8 cellular contexts compared by ENCODE assay signal in the genomic region with DNA sequence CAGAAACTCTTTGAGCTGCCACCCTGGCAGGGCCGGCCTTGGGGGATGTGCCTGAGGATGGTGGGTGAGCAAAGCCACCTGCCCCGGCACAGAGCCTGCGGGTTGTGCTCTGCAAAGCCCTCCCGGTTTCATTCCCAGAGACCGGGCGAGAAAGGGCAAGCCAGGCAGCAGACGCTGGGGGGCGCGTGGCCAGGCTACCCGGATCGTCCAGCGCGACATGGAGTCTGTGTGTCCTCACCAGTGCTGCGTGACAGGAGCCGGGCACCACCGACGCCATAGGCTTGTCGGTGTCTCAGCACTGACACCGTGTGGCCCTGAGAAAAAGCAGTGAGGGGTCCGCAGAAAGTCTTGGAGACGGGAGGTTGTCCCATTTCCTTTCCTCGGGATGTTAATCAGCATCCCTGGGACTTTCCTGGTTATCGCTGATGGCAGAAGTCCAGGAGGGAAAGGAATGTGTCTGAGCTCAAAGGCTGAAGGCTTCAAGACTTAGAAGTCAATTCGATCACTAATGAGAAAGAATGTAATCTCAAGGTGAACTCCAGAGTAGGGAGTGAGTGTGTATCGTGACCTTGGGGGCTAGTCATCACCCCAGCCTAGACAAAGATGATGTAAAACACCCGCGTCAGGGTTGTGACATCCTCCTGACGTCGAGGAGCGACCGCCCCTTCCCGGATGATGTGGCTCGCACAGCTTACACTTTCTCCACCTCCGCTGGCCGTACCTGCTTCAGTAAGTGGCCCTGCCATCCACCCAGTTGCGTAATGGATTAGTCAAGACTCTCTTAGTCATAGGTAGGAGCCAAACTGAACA. TPM values are rescaled to one million over a fixed set of nuclear protein-coding genes. Genes with fewer than 3 reads are reported as not detected.
DNase-seq lines count a peak whose midpoint lies in the region; ATAC-seq and TF ChIP-seq lines count a peak whose summit lies in the region.

No MANE protein-coding gene starts in this region.

- ATAC-seq in GM23338 (peak; percentile 94), GM21423 (IDR thresholded peaks at IDR 0.05; ENCODE audit: unreplicated experiment) (no peak)

- peak overlapping the region; percentile 49 for H3K4me3 Mint-ChIP-seq in GM23338

- peak overlapping the region; percentile 94 for H2AFZ ChIP-seq in GM23338

- H3K36me3 ChIP-seq in GM23338 (ENCODE audit: insufficient read depth), result no peaks in the 10 kb centered on the region
- no peaks in the 10 kb centered on the region for H3K36me3 ChIP-seq in liver (ENCODE audit: control insufficient read depth in 4 of 4, insufficient read depth in 3 of 4, low read depth in 1 of 4, low read length in 3 of 4)

- peaks cover 10% of the 10 kb centered on the region for H3K4me1 Mint-ChIP-seq in GM23338

- H3K9me2 ChIP-seq in GM23338 (ENCODE audit: insufficient read depth), result no peaks in the 10 kb centered on the region

- no peaks in the 10 kb centered on the region for H3F3A ChIP-seq in GM23338 (replicated peaks; ENCODE audit: low read depth)

- no peak overlapping the region for H3K9ac ChIP-seq in liver (ENCODE audit: low read depth in 1 of 2, low read length in 2 of 2)

- H3K4me1 ChIP-seq in GM23338 (ENCODE audit: insufficient read depth) (no peaks in the 10 kb centered on the region), liver (ENCODE audit: control insufficient read depth in 4 of 4, insufficient read depth in 4 of 4, low read length in 3 of 4) (peaks cover 0 to 17% (median 9%) of the 10 kb centered on the region in 4 donors)

- no peak overlapping the region for H3K27ac ChIP-seq in GM23338 (ENCODE audit: low read depth)
- no peak overlapping the region for H3K27ac ChIP-seq in liver (ENCODE audit: low read depth in 1 of 2, low read length in 2 of 2)

- H3K27me3 ChIP-seq in GM23338 (ENCODE audit: insufficient read depth) (no peaks in the 10 kb centered on the region), liver (ENCODE audit: control insufficient read depth in 4 of 4, insufficient read depth in 4 of 4, low read length in 3 of 4) (no peaks in the 10 kb centered on the region)

- peaks cover 6% of the 10 kb centered on the region for H3K27me3 Mint-ChIP-seq in GM23338 (ENCODE audit: insufficient read depth, low read depth, poor library complexity)

- WGBS in liver, result 11% methylated on average over 36 of the region's 36 CpGs

- no peaks in the 10 kb centered on the region for H3K9me3 Mint-ChIP-seq in GM23338

- no peaks in the 10 kb centered on the region for H4K20me1 ChIP-seq in GM23338 (replicated peaks; ENCODE audit: insufficient read depth)

- H3K9me3 ChIP-seq in liver (ENCODE audit: control insufficient read depth in 4 of 4, low read length in 3 of 4), result no peaks in the 10 kb centered on the region

- peak; percentile 66 to 70 for TF ChIP-seq RAD21 in liver (IDR thresholded peaks at IDR 0.05)

- H3K79me2 ChIP-seq in GM23338 (replicated peaks; ENCODE audit: insufficient read depth), result no peaks in the 10 kb centered on the region

- H3K4me2 ChIP-seq in GM23338, result peak overlapping the region; percentile 66

- H3K36me3 Mint-ChIP-seq in GM23338 (ENCODE audit: low read depth), result no peaks in the 10 kb centered on the region

- DNase-seq in AG08395 (ENCODE audit: low spot score), result peak; percentile 79
- DNase-seq in GM23338 (ENCODE audit: low spot score), result peak; percentile 95
- peak; percentile 76 for DNase-seq in NCI-H510A (lab: John Stamatoyannopoulos, UW)
- DNase-seq in activated CD4-positive, alpha-beta T cell treated with anti-CD3 and anti-CD28 coated beads for 4 hours, result peak; percentile 39 to 58
- DNase-seq in ecto neural progenitor cell (ENCODE audit: low spot score), result peak; percentile 90
- peak; percentile 57 for DNase-seq in stimulated activated CD4-positive, alpha-beta T cell treated with anti-CD3 and anti-CD28 coated beads, Interleukin-4, amount 100 ng/mL, for 24 hours

- H3K4me3 ChIP-seq in GM23338, result peak overlapping the region; percentile 46
- H3K4me3 ChIP-seq in liver (ENCODE audit: low read depth in 1 of 3, low read length in 3 of 3), result peak overlapping the region in 1 of 3 donors; percentile 0

- TF ChIP-seq CTCF in GM23338 (conservative IDR thresholded peaks at IDR 0.05; ENCODE audit: low read depth in 2 of 2) (peak; percentile 69 to 88), liver (IDR thresholded peaks at IDR 0.05; ENCODE audit: low read depth, low read length, missing input control) (peak; percentile 38)

- H3K27ac Mint-ChIP-seq in GM23338, result 0 out of 2 replicates have a peak overlapping the region, but pooled peaks have one; percentile 71

TF ChIP-seq in GM23338, 12 proteins besides CTCF, POLR2A, EP300 and RAD21:
- no peak for TF ChIP-seq POLR2AphosphoS5 (IDR thresholded peaks at IDR 0.05; ENCODE audit: low read depth)
- TF ChIP-seq CREB1 (CRISPR knock-in tag; IDR thresholded peaks at IDR 0.05; ENCODE audit: low read depth), result peak; percentile 79
- TF ChIP-seq, protein P1, sequence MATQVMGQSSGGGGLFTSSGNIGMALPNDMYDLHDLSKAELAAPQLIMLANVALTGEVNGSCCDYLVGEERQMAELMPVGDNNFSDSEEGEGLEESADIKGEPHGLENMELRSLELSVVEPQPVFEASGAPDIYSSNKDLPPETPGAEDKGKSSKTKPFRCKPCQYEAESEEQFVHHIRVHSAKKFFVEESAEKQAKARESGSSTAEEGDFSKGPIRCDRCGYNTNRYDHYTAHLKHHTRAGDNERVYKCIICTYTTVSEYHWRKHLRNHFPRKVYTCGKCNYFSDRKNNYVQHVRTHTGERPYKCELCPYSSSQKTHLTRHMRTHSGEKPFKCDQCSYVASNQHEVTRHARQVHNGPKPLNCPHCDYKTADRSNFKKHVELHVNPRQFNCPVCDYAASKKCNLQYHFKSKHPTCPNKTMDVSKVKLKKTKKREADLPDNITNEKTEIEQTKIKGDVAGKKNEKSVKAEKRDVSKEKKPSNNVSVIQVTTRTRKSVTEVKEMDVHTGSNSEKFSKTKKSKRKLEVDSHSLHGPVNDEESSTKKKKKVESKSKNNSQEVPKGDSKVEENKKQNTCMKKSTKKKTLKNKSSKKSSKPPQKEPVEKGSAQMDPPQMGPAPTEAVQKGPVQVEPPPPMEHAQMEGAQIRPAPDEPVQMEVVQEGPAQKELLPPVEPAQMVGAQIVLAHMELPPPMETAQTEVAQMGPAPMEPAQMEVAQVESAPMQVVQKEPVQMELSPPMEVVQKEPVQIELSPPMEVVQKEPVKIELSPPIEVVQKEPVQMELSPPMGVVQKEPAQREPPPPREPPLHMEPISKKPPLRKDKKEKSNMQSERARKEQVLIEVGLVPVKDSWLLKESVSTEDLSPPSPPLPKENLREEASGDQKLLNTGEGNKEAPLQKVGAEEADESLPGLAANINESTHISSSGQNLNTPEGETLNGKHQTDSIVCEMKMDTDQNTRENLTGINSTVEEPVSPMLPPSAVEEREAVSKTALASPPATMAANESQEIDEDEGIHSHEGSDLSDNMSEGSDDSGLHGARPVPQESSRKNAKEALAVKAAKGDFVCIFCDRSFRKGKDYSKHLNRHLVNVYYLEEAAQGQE (IDR thresholded peaks at IDR 0.05; ENCODE audit: unreplicated experiment), result no peak
- no peak for TF ChIP-seq NANOG (IDR thresholded peaks at IDR 0.05; ENCODE audit: borderline replicate concordance)
- TF ChIP-seq ZNF331 (CRISPR knock-in tag; IDR thresholded peaks at IDR 0.05; ENCODE audit: low read depth), result peak; percentile 91
TF ChIP-seq in GM23338: peak in this region for 2.

TF ChIP-seq in liver, 16 proteins besides CTCF, POLR2A, EP300 and RAD21 (continues in another document):
- TF ChIP-seq NR2F2 (IDR thresholded peaks at IDR 0.05) (no peak), HNF4A (conservative IDR thresholded peaks at IDR 0.05) (peak in 1 of 2 donors; percentile 35), JUND (IDR thresholded peaks at IDR 0.05) (peak in 1 of 2 donors; percentile 49), FOXA2 (IDR thresholded peaks at IDR 0.05) (no peak), HNF4G (IDR thresholded peaks at IDR 0.05) (no peak), YY1 (IDR thresholded peaks at IDR 0.05) (no peak)
- TF ChIP-seq, protein P2, sequence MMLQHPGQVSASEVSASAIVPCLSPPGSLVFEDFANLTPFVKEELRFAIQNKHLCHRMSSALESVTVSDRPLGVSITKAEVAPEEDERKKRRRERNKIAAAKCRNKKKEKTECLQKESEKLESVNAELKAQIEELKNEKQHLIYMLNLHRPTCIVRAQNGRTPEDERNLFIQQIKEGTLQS (IDR thresholded peaks at IDR 0.05), result no peak
- TF ChIP-seq, protein P3, sequence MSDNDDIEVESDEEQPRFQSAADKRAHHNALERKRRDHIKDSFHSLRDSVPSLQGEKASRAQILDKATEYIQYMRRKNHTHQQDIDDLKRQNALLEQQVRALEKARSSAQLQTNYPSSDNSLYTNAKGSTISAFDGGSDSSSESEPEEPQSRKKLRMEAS (IDR thresholded peaks at IDR 0.05), result no peak
- TF ChIP-seq, protein P1 (IDR thresholded peaks at IDR 0.05), result no peak

RNA-seq across cellular contexts. Expression of a gene that starts 36.3 kb away (rescaled TPM):
- not detected in 2 replicates for total RNA-seq in GM23338 (2014; rRNA removed; shearing (Covaris generic))
- polyA plus RNA-seq in GM23338 (2016; fragmentation: Nextera tagmentation; extraction: Ambion mirVana) (not detected in 2 replicates), liver (not detected)
- total RNA-seq in liver, result not detected

RNA-seq across cellular contexts. Expression of a gene that starts 37.2 kb away (rescaled TPM):
- 0.07 TPM in 1 of 2 replicates, not detected in the other for total RNA-seq in GM23338 (2014; rRNA removed; shearing (Covaris generic))
- 0.15 TPM in 1 of 2 replicates, not detected in the other for polyA plus RNA-seq in GM23338 (2016; fragmentation: Nextera tagmentation; extraction: Ambion mirVana)
- not detected for total RNA-seq in liver
- not detected for polyA plus RNA-seq in liver
